ENCODE assay signal across 12 cellular contexts in genomic region chr18:8798996-8799395, GRCh38.
DNase-seq lines count a peak whose midpoint lies in the region; ATAC-seq lines count a peak whose summit lies in the region.
"Had no signal": no experiment of that assay in that cellular context is flagged by ENCODE, and none has a peak within 500 bp of the region (broad histone marks: within the 10 kb centered on the region; RNA-seq: fewer than 3 reads in every experiment).

No MANE protein-coding gene starts in this region.

- ATAC-seq in GM19452 (IDR thresholded peaks at IDR 0.05; ENCODE audit: unreplicated experiment): no peak
- ATAC-seq: sciatic nerve had no signal

- peak; percentile 35 for DNase-seq in ACHN
- DNase-seq in HT-29 (ENCODE audit: low spot score): peak; percentile 25
- DNase-seq in SW480 (ENCODE audit: low spot score): peak; percentile 50
- peak; percentile 44 for DNase-seq in mucosa of gallbladder (ENCODE audit: low spot score)
- no peak for DNase-seq in MV-4-11 (lab: John Stamatoyannopoulos, UW)
- DNase-seq in SK-N-DZ (ENCODE audit: low spot score): no peak
- no peak for DNase-seq in cerebellar cortex (ENCODE audit: low spot score)
- DNase-seq: effector CD4-positive, alpha-beta T cell; midbrain; NCI-H146 had no signal

- in situ Hi-C loops in ACHN (cut with HindIII; ENCODE audit: low pct_ligation_motif_present, low pct_unique_long_range_greater_than_20kb, low sequenced_read_pairs): no loop called here

Comparison
In these comparisons a context has a peak if more than half of its experiments do, and no peak if none do; other contexts are left out.
1. DNase-seq: peak in ACHN (single experiment), HT-29 (single experiment), SW480 (single experiment) and mucosa of gallbladder (single experiment); none in MV-4-11 (single experiment), SK-N-DZ (single experiment) and cerebellar cortex (single experiment).